35 cellular contexts compared by ENCODE assay signal in the genomic region with DNA sequence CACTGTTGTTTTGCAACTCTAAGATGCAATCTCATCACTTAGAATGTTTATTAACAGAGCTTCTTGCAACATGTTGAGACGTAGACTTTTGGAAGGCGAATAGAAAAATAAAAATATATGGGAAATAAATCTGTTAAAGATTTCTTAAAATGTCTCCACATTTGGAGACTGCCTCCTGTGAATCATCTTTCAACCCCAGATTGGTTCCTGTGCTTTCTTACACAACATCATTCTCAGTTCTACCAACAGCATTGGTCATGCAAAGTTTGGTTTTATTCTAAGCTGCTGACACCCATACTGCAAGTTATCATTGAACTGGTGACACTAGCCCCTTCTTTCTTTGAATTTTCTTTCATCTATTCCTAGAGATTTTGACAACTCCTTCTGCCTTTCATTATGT. TPM values are rescaled to one million over a fixed set of nuclear protein-coding genes. Genes with fewer than 3 reads are reported as not detected.
"Had no signal": no experiment of that assay in that cellular context is flagged by ENCODE, and none has a peak within 500 bp of the region (broad histone marks: within the 10 kb centered on the region; RNA-seq: fewer than 3 reads in every experiment).

No MANE protein-coding gene starts in this region.

- H3K4me3 ChIP-seq: colonic mucosa, esophagus squamous epithelium, gastroesophageal sphincter, heart left ventricle, hepatocyte, left lung, mucosa of descending colon, right atrium auricular region, smooth muscle cell, stomach, thyroid gland had no signal

- DNase-seq: colonic mucosa; dermis blood vessel endothelial cell; effector memory CD4-positive, alpha-beta T cell; esophagus squamous epithelium; foreskin keratinocyte; heart left ventricle; kidney; left cardiac atrium; left lung; mesenchymal stem cell; mucosa of descending colon; naive B cell; stimulated activated CD4-positive, alpha-beta T cell treated with anti-CD3 and anti-CD28 coated beads, Interleukin-12 subunit alpha, Interleukin-12 subunit beta, amount 100 ng/mL, for 4 hours; stimulated activated CD4-positive, alpha-beta T cell treated with anti-CD3 and anti-CD28 coated beads, Interleukin-1b, Interleukin-23, amount 100 ng/mL, for 48 hours; stimulated activated CD4-positive, alpha-beta T cell treated with anti-CD3 and anti-CD28 coated beads, Interleukin-4, amount 100 ng/mL, for 24 hours; stimulated activated naive CD4-positive, alpha-beta T cell treated with Interleukin-2 at 50 U/mL for 16 hours; stomach; thyroid gland; trophoblast cell had no signal

RNA-seq across cellular contexts. Expression of a gene that starts 1.6 kb away (rescaled TPM):
- total RNA-seq: colonic mucosa; dermis blood vessel endothelial cell; endothelial cell of umbilical vein; epithelial cell of proximal tubule; esophagus squamous epithelium; gastroesophageal sphincter; heart left ventricle; kidney; left cardiac atrium; left lung; lung microvascular endothelial cell; mesothelial cell of epicardium; mucosa of descending colon; natural killer cell treated with Interleukin-12 subunit alpha and Interleukin-12 subunit beta and Interleukin-15 and Interleukin-18, amount 100 ng/mL, for 72 hours; neural crest cell; osteoblast; progenitor cell of endocrine pancreas; right atrium auricular region; sciatic nerve; stomach; subcutaneous adipose tissue; temporal lobe; thyroid gland; ureter had no signal
- polyA plus RNA-seq: endothelial cell of umbilical vein, heart left ventricle, stomach had no signal

RNA-seq across cellular contexts. Expression of a gene that starts 22.0 kb away (rescaled TPM):
- total RNA-seq: dermis blood vessel endothelial cell; endothelial cell of umbilical vein; epithelial cell of proximal tubule; esophagus squamous epithelium; gastroesophageal sphincter; kidney; left cardiac atrium; lung microvascular endothelial cell; natural killer cell treated with Interleukin-12 subunit alpha and Interleukin-12 subunit beta and Interleukin-15 and Interleukin-18, amount 100 ng/mL, for 72 hours; neural crest cell; osteoblast; progenitor cell of endocrine pancreas; stomach; subcutaneous adipose tissue; temporal lobe; thyroid gland; ureter had no signal
- polyA plus RNA-seq: endothelial cell of umbilical vein, heart left ventricle had no signal
